11 cellular contexts compared by ENCODE assay signal in genomic region chr2:64222942-64223511, GRCh38.
DNase-seq lines count a peak whose midpoint lies in the region; ATAC-seq and TF ChIP-seq lines count a peak whose summit lies in the region.
"Had no signal": no experiment of that assay in that cellular context is flagged by ENCODE, and none has a peak within 500 bp of the region (broad histone marks: within the 10 kb centered on the region; RNA-seq: fewer than 3 reads in every experiment).

No MANE protein-coding gene starts in this region.

- peak; percentile 27 for ATAC-seq in activated CD8-positive, alpha-beta memory T cell treated with anti-CD3 and anti-CD28 coated beads, Interleukin-2, amount 10 ng/mL, durations not matched to agents 7 days and 5 days
- ATAC-seq in GM21529 (IDR thresholded peaks at IDR 0.05; ENCODE audit: unreplicated experiment) (peak; percentile 69), GM21367 (IDR thresholded peaks at IDR 0.05; ENCODE audit: unreplicated experiment) (no peak), omental fat pad (ENCODE audit: low FRiP score) (no peak)
- ATAC-seq: SK-N-SH treated with all-trans-retinoic acid at 6 μM for 48 hours had no signal

- no peak for DNase-seq in activated CD8-positive, alpha-beta memory T cell treated with anti-CD3 and anti-CD28 coated beads, Interleukin-2, amount 10 ng/mL, durations not matched to agents 7 days and 5 days
- no peak for DNase-seq in activated CD8-positive, alpha-beta memory T cell treated with anti-CD3 and anti-CD28 coated beads, Interleukin-2, amount 50 U/mL, for 4 hours
- no peak for DNase-seq in SHP77 (lab: John Stamatoyannopoulos, UW)
- DNase-seq in omental fat pad (ENCODE audit: low spot score), result no peak
- DNase-seq: activated gamma-delta T cell treated with Interleukin-2 at 50 U/mL for 16 hours, NCI-H1105 treated with DMSO at 0.1 percent for 48 hours had no signal

- H3K36me3 Mint-ChIP-seq in activated CD8-positive, alpha-beta memory T cell treated with anti-CD3 and anti-CD28 coated beads, Interleukin-2, amount 10 ng/mL, durations not matched to agents 7 days and 5 days, result peaks cover 3% of the 10 kb centered on the region

- H3K9me3 Mint-ChIP-seq in activated CD8-positive, alpha-beta memory T cell treated with anti-CD3 and anti-CD28 coated beads, Interleukin-2, amount 10 ng/mL, durations not matched to agents 7 days and 5 days (ENCODE audit: low read depth), result no peaks in the 10 kb centered on the region

- CTCF ChIA-PET in activated CD8-positive, alpha-beta memory T cell treated with anti-CD3 and anti-CD28 coated beads, Interleukin-2, amount 10 ng/mL, durations not matched to agents 7 days and 5 days (lab: Charles Lee), result interaction anchor here (0.5 to 1.9 kb wide), 7 partner anchors 8 to 300 kb away, joined by 3 to 7 read pairs (median 3); no protein-coding TSS in a partner anchor

- no peak overlapping the region for H3K4me3 Mint-ChIP-seq in activated CD8-positive, alpha-beta memory T cell treated with anti-CD3 and anti-CD28 coated beads, Interleukin-2, amount 10 ng/mL, durations not matched to agents 7 days and 5 days

- peak overlapping the region in 1 of 2 experiments; percentile 23 for H3K4me3 ChIP-seq in neutrophil (ENCODE audit: low read depth in 1 of 2, low read length in 1 of 2)

- H3K27ac ChIP-seq in VCaP (peak overlapping the region; percentile 66), neutrophil (peak overlapping the region; percentile 98)

- H3K27ac Mint-ChIP-seq in activated CD8-positive, alpha-beta memory T cell treated with anti-CD3 and anti-CD28 coated beads, Interleukin-2, amount 10 ng/mL, durations not matched to agents 7 days and 5 days, result peak overlapping the region; percentile 67

- peaks cover 83 to 87% of the 10 kb centered on the region in 2 experiments for H3K4me1 ChIP-seq in neutrophil (ENCODE audit: control insufficient read depth in 1 of 2, insufficient read depth in 1 of 2, low read depth in 1 of 2, low read length in 1 of 2)

- no peaks in the 10 kb centered on the region for H3K36me3 ChIP-seq in neutrophil

- no peaks in the 10 kb centered on the region for H3K27me3 Mint-ChIP-seq in activated CD8-positive, alpha-beta memory T cell treated with anti-CD3 and anti-CD28 coated beads, Interleukin-2, amount 10 ng/mL, durations not matched to agents 7 days and 5 days

- TF ChIP-seq CTCF in VCaP (conservative IDR thresholded peaks at IDR 0.05) (no peak), neutrophil (IDR thresholded peaks at IDR 0.05) (no peak), omental fat pad (IDR thresholded peaks at IDR 0.05) (no peak)

- peaks cover 25% of the 10 kb centered on the region for H3K4me1 Mint-ChIP-seq in activated CD8-positive, alpha-beta memory T cell treated with anti-CD3 and anti-CD28 coated beads, Interleukin-2, amount 10 ng/mL, durations not matched to agents 7 days and 5 days

- H3K27me3 ChIP-seq in neutrophil, result no peaks in the 10 kb centered on the region

- no peaks in the 10 kb centered on the region for H3K9me3 ChIP-seq in neutrophil

Comparison
In these comparisons a context has a peak if more than half of its experiments do, and no peak if none do; other contexts are left out.
1. ATAC-seq: peak in activated CD8-positive, alpha-beta memory T cell treated with anti-CD3 and anti-CD28 coated beads, Interleukin-2, amount 10 ng/mL, durations not matched to agents 7 days and 5 days (single experiment) and GM21529 (single experiment); none in GM21367 (single experiment) and omental fat pad (single experiment).